Comparison of ENCODE assay signal across 16 cellular contexts in genomic region chr10:120415709-120416330, GRCh38. TPM values are rescaled to one million over a fixed set of nuclear protein-coding genes. Genes with fewer than 3 reads are reported as not detected.
DNase-seq lines count a peak whose midpoint lies in the region; ATAC-seq and TF ChIP-seq lines count a peak whose summit lies in the region.
"Had no signal": no experiment of that assay in that cellular context is flagged by ENCODE, and none has a peak within 500 bp of the region (broad histone marks: within the 10 kb centered on the region; RNA-seq: fewer than 3 reads in every experiment).

No MANE protein-coding gene starts in this region.

- H3K4me1 ChIP-seq in mesenchymal stem cell (ENCODE audit: control insufficient read depth, insufficient read depth, low read depth, low read length) = peaks cover 2% of the 10 kb centered on the region

- H3K4me3 ChIP-seq in mesenchymal stem cell (ENCODE audit: insufficient read depth in 1 of 2, low read depth in 1 of 2, low read length in 2 of 2) = no peak overlapping the region

- peaks cover 1% of the 10 kb centered on the region for H3K27me3 Mint-ChIP-seq in chondrocyte (ENCODE audit: low read depth)

- no peak overlapping the region for H3K4me2 ChIP-seq in mesenchymal stem cell (ENCODE audit: low read length, poor library complexity, severe bottlenecking)

- H2BK120ac ChIP-seq in mesenchymal stem cell (ENCODE audit: low read depth, low read length) = no peak overlapping the region

- peak overlapping the region; percentile 62 for H3K27ac ChIP-seq in mesenchymal stem cell (ENCODE audit: low read length, poor library complexity, severe bottlenecking)
- H3K27ac ChIP-seq: C4-2B had no signal

- H3K14ac ChIP-seq in mesenchymal stem cell (ENCODE audit: low read length in 2 of 2) = no peak overlapping the region

- no peaks in the 10 kb centered on the region for H3K79me1 ChIP-seq in mesenchymal stem cell (replicated peaks; ENCODE audit: low read length, poor library complexity, severe bottlenecking)

- H3K27ac Mint-ChIP-seq in chondrocyte (ENCODE audit: unreplicated experiment) = peak overlapping the region; percentile 55
- H3K27ac Mint-ChIP-seq: stimulated activated naive B cell treated with anti-CD40 and anti-IgM and Interleukin-4, amounts not matched to agents 10 μg/mL and 1 μg/mL and 100 μg/mL, for 72 hours had no signal

- no peak overlapping the region for H3K4ac ChIP-seq in mesenchymal stem cell (ENCODE audit: low read depth in 1 of 2, low read length in 2 of 2)

- H4K8ac ChIP-seq in mesenchymal stem cell (ENCODE audit: low read length) = no peak overlapping the region

- H3K18ac ChIP-seq in mesenchymal stem cell (ENCODE audit: low read depth in 1 of 2, low read length in 2 of 2) = no peak overlapping the region

- 34% methylated on average over 4 of the region's 5 CpGs for WGBS in mesenchymal stem cell

- H2AK5ac ChIP-seq in mesenchymal stem cell (ENCODE audit: low read length, severe bottlenecking) = no peak overlapping the region

- H3K27me3 ChIP-seq in mesenchymal stem cell (ENCODE audit: control insufficient read depth in 1 of 2, insufficient read depth in 1 of 2, low read length in 2 of 2) = peaks cover 0 to 3% of the 10 kb centered on the region in 2 experiments

- H3K9ac ChIP-seq in mesenchymal stem cell (ENCODE audit: low read length) = peak overlapping the region; percentile 45

- peaks cover 16% of the 10 kb centered on the region for H3K4me1 Mint-ChIP-seq in chondrocyte (ENCODE audit: low read depth)
- H3K4me1 Mint-ChIP-seq: stimulated activated naive B cell treated with anti-CD40 and anti-IgM and Interleukin-4, amounts not matched to agents 10 μg/mL and 1 μg/mL and 100 μg/mL, for 72 hours had no signal

- H2BK12ac ChIP-seq in mesenchymal stem cell (ENCODE audit: low read length in 2 of 2) = no peak overlapping the region

- DNase-seq in COLO829 (ENCODE audit: low spot score) (peak; percentile 66), NCI-H226 (peak; percentile 74), chondrocyte (ENCODE audit: low spot score) (no peak), mesenchymal stem cell (peak; percentile 80), activated gamma-delta T cell treated with Interleukin-2 at 50 U/mL for 16 hours (no peak), DMS79 (lab: John Stamatoyannopoulos, UW) (no peak)
- DNase-seq: activated effector memory CD4-positive, alpha-beta T cell treated with anti-CD3 and anti-CD28 coated beads, Interleukin-2, amount 50 U/mL, for 16 hours; central memory CD4-positive, alpha-beta T cell; erythroblast; SHP77; stimulated activated CD4-positive, alpha-beta T cell treated with anti-CD3 and anti-CD28 coated beads, Interleukin-4, amount 100 ng/mL, for 4 hours; stimulated activated naive B cell treated with anti-CD40 and anti-IgM and Interleukin-4, amounts not matched to agents 10 μg/mL and 1 μg/mL and 100 μg/mL, for 72 hours had no signal

- no peaks in the 10 kb centered on the region for H3K36me3 ChIP-seq in mesenchymal stem cell (ENCODE audit: control insufficient read depth in 1 of 2, insufficient read depth in 2 of 2, low read depth in 1 of 2, low read length in 2 of 2)

- TF ChIP-seq CTCF in chondrocyte (IDR thresholded peaks at IDR 0.05) = no peak

- H3K9me3 ChIP-seq in mesenchymal stem cell (ENCODE audit: control insufficient read depth, low read length) = no peaks in the 10 kb centered on the region

- no peak for ATAC-seq in GM21786 (IDR thresholded peaks at IDR 0.05; ENCODE audit: unreplicated experiment)
- ATAC-seq in activated CD4-positive, CD25-positive, alpha-beta regulatory T cell treated with anti-CD3 and anti-CD28 coated beads, Interleukin-2, amount 50 U/mL, for 24 hours = no peak
- ATAC-seq: HepG2; stimulated activated naive B cell treated with anti-CD40 and anti-IgM and Interleukin-4, amounts not matched to agents 10 μg/mL and 1 μg/mL and 100 μg/mL, for 72 hours had no signal

- H3K23ac ChIP-seq in mesenchymal stem cell (ENCODE audit: low read length in 2 of 2) = no peak overlapping the region

- no peak overlapping the region for H4K91ac ChIP-seq in mesenchymal stem cell (ENCODE audit: low read length)

- H2AFZ ChIP-seq in mesenchymal stem cell (ENCODE audit: low read depth, low read length) = no peak overlapping the region

- no peak overlapping the region for H2BK5ac ChIP-seq in mesenchymal stem cell (ENCODE audit: low read depth, low read length, poor library complexity, severe bottlenecking)

- no peak overlapping the region for H2BK15ac ChIP-seq in mesenchymal stem cell (ENCODE audit: low read depth, poor library complexity, severe bottlenecking)

- no peak overlapping the region for H3K4me3 Mint-ChIP-seq in chondrocyte (ENCODE audit: unreplicated experiment)
- H3K4me3 Mint-ChIP-seq: stimulated activated naive B cell treated with anti-CD40 and anti-IgM and Interleukin-4, amounts not matched to agents 10 μg/mL and 1 μg/mL and 100 μg/mL, for 72 hours had no signal

- no peaks in the 10 kb centered on the region for H3K9me3 Mint-ChIP-seq in chondrocyte (ENCODE audit: low read depth)

- no peaks in the 10 kb centered on the region for H3K36me3 Mint-ChIP-seq in chondrocyte (ENCODE audit: low read depth)
- H3K36me3 Mint-ChIP-seq: stimulated activated naive B cell treated with anti-CD40 and anti-IgM and Interleukin-4, amounts not matched to agents 10 μg/mL and 1 μg/mL and 100 μg/mL, for 72 hours had no signal

RNA-seq across cellular contexts. Expression of gene PLPP4, which starts 41.2 kb away (rescaled TPM):
- total RNA-seq in chondrocyte = 2.8 to 11.6 TPM (median 3.0 TPM) in 3 replicates
- polyA plus RNA-seq in mesenchymal stem cell (2013, experiment 1 of 2) = 10.2 TPM
- polyA plus RNA-seq in mesenchymal stem cell (2013, experiment 2 of 2) = 10.0 TPM
- total RNA-seq: HepG2 had no signal
- polyA plus RNA-seq: HepG2 had no signal

Comparison
In these comparisons a context has a peak if more than half of its experiments do, and no peak if none do; other contexts are left out.
1. DNase-seq: peak in COLO829 (single experiment), NCI-H226 (single experiment) and mesenchymal stem cell (single experiment); none in chondrocyte (single experiment), activated gamma-delta T cell treated with Interleukin-2 at 50 U/mL for 16 hours (single experiment) and DMS79 (single experiment).